In the genomic region with DNA sequence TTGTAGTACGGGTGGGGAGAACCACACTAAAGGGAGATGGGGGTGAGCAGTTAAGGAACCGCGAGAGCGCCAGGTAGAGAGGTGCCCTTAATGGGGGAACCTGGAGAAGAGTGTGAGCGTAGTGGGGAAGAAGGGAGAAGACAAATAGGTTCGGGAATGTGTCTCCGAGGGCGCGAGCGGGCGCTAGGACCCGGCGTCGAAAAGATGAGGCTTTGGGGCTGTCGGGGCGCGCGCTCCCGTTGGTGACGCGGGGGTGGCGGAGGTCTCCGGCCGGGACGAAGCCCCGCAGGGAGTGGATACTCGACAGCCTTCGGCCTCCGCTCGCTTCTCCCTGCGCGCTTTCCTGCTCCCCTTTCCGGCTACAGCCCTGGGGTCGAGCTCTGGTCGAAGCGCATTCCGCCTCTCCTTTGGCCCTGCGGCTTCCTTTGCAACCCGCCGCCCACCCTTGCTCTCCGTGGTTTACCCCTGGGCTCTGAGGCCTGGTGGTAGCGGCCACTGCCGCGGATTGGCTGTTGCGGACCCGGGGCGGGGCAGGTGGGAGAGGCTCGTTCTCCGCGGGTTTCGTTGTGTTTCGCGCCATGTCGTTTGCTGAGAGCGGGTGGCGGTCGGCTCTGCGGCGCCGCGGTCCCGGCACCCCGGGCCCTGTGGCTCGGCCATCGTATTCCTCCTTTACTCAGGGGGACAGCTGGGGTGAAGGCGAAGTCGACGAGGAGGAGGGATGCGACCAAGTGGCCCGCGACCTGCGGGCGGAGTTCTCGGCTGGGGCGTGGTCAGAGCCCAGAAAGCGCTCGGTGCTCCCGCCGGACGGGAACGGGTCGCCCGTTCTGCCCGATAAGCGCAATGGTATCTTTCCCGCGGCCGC, we compare ENCODE assay signal across 1 cellular context.
TF ChIP-seq lines count a peak whose summit lies in the region.

Gene ARL6IP6 (plus strand): TSS at position 574 of the 862 bp plus-strand sequence. CDS start 5 bp downstream, at position 579.

TF ChIP-seq in HEK293, 187 proteins besides CTCF, POLR2A, EP300 and RAD21 (continued from another document):
- TF ChIP-seq, protein P1, sequence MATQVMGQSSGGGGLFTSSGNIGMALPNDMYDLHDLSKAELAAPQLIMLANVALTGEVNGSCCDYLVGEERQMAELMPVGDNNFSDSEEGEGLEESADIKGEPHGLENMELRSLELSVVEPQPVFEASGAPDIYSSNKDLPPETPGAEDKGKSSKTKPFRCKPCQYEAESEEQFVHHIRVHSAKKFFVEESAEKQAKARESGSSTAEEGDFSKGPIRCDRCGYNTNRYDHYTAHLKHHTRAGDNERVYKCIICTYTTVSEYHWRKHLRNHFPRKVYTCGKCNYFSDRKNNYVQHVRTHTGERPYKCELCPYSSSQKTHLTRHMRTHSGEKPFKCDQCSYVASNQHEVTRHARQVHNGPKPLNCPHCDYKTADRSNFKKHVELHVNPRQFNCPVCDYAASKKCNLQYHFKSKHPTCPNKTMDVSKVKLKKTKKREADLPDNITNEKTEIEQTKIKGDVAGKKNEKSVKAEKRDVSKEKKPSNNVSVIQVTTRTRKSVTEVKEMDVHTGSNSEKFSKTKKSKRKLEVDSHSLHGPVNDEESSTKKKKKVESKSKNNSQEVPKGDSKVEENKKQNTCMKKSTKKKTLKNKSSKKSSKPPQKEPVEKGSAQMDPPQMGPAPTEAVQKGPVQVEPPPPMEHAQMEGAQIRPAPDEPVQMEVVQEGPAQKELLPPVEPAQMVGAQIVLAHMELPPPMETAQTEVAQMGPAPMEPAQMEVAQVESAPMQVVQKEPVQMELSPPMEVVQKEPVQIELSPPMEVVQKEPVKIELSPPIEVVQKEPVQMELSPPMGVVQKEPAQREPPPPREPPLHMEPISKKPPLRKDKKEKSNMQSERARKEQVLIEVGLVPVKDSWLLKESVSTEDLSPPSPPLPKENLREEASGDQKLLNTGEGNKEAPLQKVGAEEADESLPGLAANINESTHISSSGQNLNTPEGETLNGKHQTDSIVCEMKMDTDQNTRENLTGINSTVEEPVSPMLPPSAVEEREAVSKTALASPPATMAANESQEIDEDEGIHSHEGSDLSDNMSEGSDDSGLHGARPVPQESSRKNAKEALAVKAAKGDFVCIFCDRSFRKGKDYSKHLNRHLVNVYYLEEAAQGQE (tag by site-specific recombination; IDR thresholded peaks at IDR 0.05): no peak
- TF ChIP-seq ZNF18 (tag by site-specific recombination; IDR thresholded peaks at IDR 0.05) (peak; percentile 32; the same call in 1 of the 2 replicates), ZNF239 (tag by site-specific recombination; IDR thresholded peaks at IDR 0.05) (0 out of 2 replicates have a peak, but pooled peaks have one; percentile 55), ZNF571 (tag by site-specific recombination; IDR thresholded peaks at IDR 0.05) (no peak), ZNF623 (tag by site-specific recombination; IDR thresholded peaks at IDR 0.05) (peak; percentile 35; the same call in 1 of the 2 replicates), PRDM10 (tag by site-specific recombination; IDR thresholded peaks at IDR 0.05) (peak; percentile 100), ZNF202 (tag by site-specific recombination; IDR thresholded peaks at IDR 0.05; ENCODE audit: borderline replicate concordance) (no peak), ZNF785 (tag by site-specific recombination; IDR thresholded peaks at IDR 0.05) (peak; percentile 32; the same call in 1 of the 2 replicates), ZNF830 (tag by site-specific recombination; IDR thresholded peaks at IDR 0.05; ENCODE audit: low read depth) (no peak), EGR2 (tag by site-specific recombination; IDR thresholded peaks at IDR 0.05; ENCODE audit: low read depth) (peak; percentile 87), ZNF768 (tag by site-specific recombination; IDR thresholded peaks at IDR 0.05) (no peak), ZNF585B (tag by site-specific recombination; IDR thresholded peaks at IDR 0.05) (no peak), HIC1 (tag by site-specific recombination; IDR thresholded peaks at IDR 0.05) (no peak; the same call in 1 of the 2 replicates), ZFP41 (tag by site-specific recombination; IDR thresholded peaks at IDR 0.05; ENCODE audit: borderline replicate concordance) (no peak), ZNF548 (tag by site-specific recombination; IDR thresholded peaks at IDR 0.05) (no peak), ZFHX2 (tag by site-specific recombination; conservative IDR thresholded peaks at IDR 0.05) (peak; percentile 93), ZBTB49 (tag by site-specific recombination; IDR thresholded peaks at IDR 0.05; ENCODE audit: low read depth) (no peak)
- TF ChIP-seq, protein P2, sequence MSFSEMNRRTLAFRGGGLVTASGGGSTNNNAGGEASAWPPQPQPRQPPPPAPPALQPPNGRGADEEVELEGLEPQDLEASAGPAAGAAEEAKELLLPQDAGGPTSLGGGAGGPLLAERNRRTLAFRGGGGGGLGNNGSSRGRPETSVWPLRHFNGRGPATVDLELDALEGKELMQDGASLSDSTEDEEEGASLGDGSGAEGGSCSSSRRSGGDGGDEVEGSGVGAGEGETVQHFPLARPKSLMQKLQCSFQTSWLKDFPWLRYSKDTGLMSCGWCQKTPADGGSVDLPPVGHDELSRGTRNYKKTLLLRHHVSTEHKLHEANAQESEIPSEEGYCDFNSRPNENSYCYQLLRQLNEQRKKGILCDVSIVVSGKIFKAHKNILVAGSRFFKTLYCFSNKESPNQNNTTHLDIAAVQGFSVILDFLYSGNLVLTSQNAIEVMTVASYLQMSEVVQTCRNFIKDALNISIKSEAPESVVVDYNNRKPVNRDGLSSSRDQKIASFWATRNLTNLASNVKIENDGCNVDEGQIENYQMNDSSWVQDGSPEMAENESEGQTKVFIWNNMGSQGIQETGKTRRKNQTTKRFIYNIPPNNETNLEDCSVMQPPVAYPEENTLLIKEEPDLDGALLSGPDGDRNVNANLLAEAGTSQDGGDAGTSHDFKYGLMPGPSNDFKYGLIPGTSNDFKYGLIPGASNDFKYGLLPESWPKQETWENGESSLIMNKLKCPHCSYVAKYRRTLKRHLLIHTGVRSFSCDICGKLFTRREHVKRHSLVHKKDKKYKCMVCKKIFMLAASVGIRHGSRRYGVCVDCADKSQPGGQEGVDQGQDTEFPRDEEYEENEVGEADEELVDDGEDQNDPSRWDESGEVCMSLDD (tag by site-specific recombination; IDR thresholded peaks at IDR 0.05): peak; percentile 90; the same call in 1 of the 2 replicates
- TF ChIP-seq, protein P3, sequence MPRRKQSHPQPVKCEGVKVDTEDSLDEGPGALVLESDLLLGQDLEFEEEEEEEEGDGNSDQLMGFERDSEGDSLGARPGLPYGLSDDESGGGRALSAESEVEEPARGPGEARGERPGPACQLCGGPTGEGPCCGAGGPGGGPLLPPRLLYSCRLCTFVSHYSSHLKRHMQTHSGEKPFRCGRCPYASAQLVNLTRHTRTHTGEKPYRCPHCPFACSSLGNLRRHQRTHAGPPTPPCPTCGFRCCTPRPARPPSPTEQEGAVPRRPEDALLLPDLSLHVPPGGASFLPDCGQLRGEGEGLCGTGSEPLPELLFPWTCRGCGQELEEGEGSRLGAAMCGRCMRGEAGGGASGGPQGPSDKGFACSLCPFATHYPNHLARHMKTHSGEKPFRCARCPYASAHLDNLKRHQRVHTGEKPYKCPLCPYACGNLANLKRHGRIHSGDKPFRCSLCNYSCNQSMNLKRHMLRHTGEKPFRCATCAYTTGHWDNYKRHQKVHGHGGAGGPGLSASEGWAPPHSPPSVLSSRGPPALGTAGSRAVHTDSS (tag by site-specific recombination; IDR thresholded peaks at IDR 0.05): no peak
